In genomic region chr1:46603858-46604549, GRCh38 we compare ENCODE assay signal across 8 cellular contexts. TPM values are rescaled to one million over a fixed set of nuclear protein-coding genes. Genes with fewer than 3 reads are reported as not detected.
DNase-seq lines count a peak whose midpoint lies in the region; ATAC-seq, FAIRE-seq and TF ChIP-seq lines count a peak whose summit lies in the region.

MKNK1 (minus strand) TSS chr1:46604268; CDS start chr1:46583327, 20,941 bp downstream.

- TF ChIP-seq CTCF in left ventricle myocardium inferior (IDR thresholded peaks at IDR 0.05; ENCODE audit: borderline replicate concordance) (no peak), prostate gland (IDR thresholded peaks at IDR 0.05) (peak in 1 of 4 experiments; percentile 33)

- H3K4me3 ChIP-seq in left ventricle myocardium inferior (peak within 1 kb of the TSS; percentile 87), prostate gland (peak within 1 kb of the TSS; percentile 81 to 85), urinary bladder (ENCODE audit: low read depth, low read length) (peak within 1 kb of the TSS; percentile 71)

- H3K27ac ChIP-seq in angular gyrus (ENCODE audit: low read depth, low read length) (peak within 1 kb of the TSS; percentile 63), left ventricle myocardium inferior (replicated peaks) (peak within 1 kb of the TSS; percentile 89), prostate gland (peak within 1 kb of the TSS; percentile 75), urinary bladder (ENCODE audit: low read depth) (no peak within 1 kb of the TSS)

- H3K36me3 ChIP-seq in left ventricle myocardium inferior (peaks cover 11% of the 10 kb centered on the region), prostate gland (no peaks in the 10 kb centered on the region), urinary bladder (ENCODE audit: insufficient read depth) (no peaks in the 10 kb centered on the region)

- intact Hi-C loops in left ventricle myocardium inferior (cut with micrococcal nuclease) = no loop called here
- intact Hi-C loops in prostate gland (cut with DNase I) = loop anchor here (5.0 kb wide), 3 partner anchors 68 to 113 kb away; partner anchors contain the start of genes EFCAB14 and TEX38

- H3K4me1 ChIP-seq in left ventricle myocardium inferior (peaks cover 83% of the 10 kb centered on the region), prostate gland (replicated peaks) (peaks cover 6% of the 10 kb centered on the region), urinary bladder (ENCODE audit: insufficient read depth) (no peaks in the 10 kb centered on the region)

- TF ChIP-seq POLR2A in GM12892 (IDR thresholded peaks at IDR 0.05; ENCODE audit: low read depth, low read length) (peak; percentile 93), prostate gland (IDR thresholded peaks at IDR 0.05) (peak; percentile 98)

- WGBS in prostate gland = under 1% methylated on average over 44 of the region's 53 CpGs
- WGBS in urinary bladder = 1% methylated on average over 53 of the region's 53 CpGs

- DNase-seq in GM12892 (ENCODE audit: insufficient read length) (peak; percentile 99), NCI-H1694 (lab: John Stamatoyannopoulos, UW) (peak; percentile 96), T-helper 2 cell (peak; percentile 96 to 99 (median 98)), left ventricle myocardium inferior (peak; percentile 98), prostate gland (ENCODE audit: low spot score) (peak; percentile 97)

- ATAC-seq in HG02852 (IDR thresholded peaks at IDR 0.05; ENCODE audit: unreplicated experiment) = peak; percentile 95

- H3K9me3 ChIP-seq in left ventricle myocardium inferior (replicated peaks) (no peaks in the 10 kb centered on the region), prostate gland (no peaks in the 10 kb centered on the region)

- peak; percentile 98 for FAIRE-seq in GM12892 (lab: Jason Lieb, UNC)

- no peaks in the 10 kb centered on the region for H3K27me3 ChIP-seq in left ventricle myocardium inferior (ENCODE audit: low read depth)
- no peaks in the 10 kb centered on the region for H3K27me3 ChIP-seq in prostate gland (replicated peaks; ENCODE audit: insufficient read depth)

RNA-seq across cellular contexts. Expression of gene MKNK1, which starts in this region (rescaled TPM):
- polyA plus RNA-seq in GM12892 (2012; ENCODE audit: missing spikeins) = 24.1 TPM
- total RNA-seq in left ventricle myocardium inferior (43.5 TPM), prostate gland (10 to 100 TPM; 28.1 to 37.8 TPM), urinary bladder (37.3 TPM)
- 25.7 TPM for polyA plus RNA-seq in urinary bladder
